ENCODE assay signal across 11 cellular contexts in the genomic region with DNA sequence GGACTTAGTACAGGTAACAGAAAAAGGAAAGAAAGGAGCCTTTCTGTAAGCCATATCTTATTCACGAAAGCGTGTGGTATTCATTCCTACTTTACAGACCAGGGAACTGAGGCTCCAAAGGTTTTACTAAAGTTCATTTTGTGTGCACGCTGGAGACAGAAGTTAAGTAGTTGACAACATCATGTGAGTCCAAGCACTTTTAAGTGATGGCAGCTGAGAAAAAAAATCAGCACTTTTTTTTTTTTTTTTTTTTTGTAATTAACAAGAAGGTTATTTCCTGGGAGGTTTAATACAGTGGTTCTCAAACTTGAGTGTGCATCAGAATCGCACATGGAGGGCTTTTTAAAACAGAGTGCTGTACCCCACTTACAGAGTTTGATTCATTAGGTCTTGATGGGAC. TPM values are rescaled to one million over a fixed set of nuclear protein-coding genes. Genes with fewer than 3 reads are reported as not detected.
DNase-seq lines count a peak whose midpoint lies in the region; ATAC-seq, FAIRE-seq and TF ChIP-seq lines count a peak whose summit lies in the region.
"Had no signal": no experiment of that assay in that cellular context is flagged by ENCODE, and none has a peak within 500 bp of the region (broad histone marks: within the 10 kb centered on the region; RNA-seq: fewer than 3 reads in every experiment).

No MANE protein-coding gene starts in this region.

- no peak for TF ChIP-seq RAD21 in A549 (conservative IDR thresholded peaks at IDR 0.05 in 1 of 2, IDR thresholded peaks at IDR 0.05 in 1 of 2)

- DNase-seq in A549 (ENCODE audit: low read depth in 1 of 2, low spot score in 1 of 2) (no peak), GM12865 (ENCODE audit: low read depth) (no peak), lower lobe of right lung (no peak), COLO668 (lab: John Stamatoyannopoulos, UW; ENCODE audit: unreplicated experiment) (no peak), GM12892 (ENCODE audit: insufficient read length) (no peak)
- DNase-seq in activated naive CD8-positive, alpha-beta T cell treated with anti-CD3 and anti-CD28 coated beads, Interleukin-2, amount 10 ng/mL, durations not matched to agents 7 days and 5 days, result no peak
- DNase-seq in stimulated activated CD4-positive, alpha-beta T cell treated with anti-CD3 and anti-CD28 coated beads, Interleukin-4, amount 100 ng/mL, for 1 hour, result no peak
- DNase-seq: DMS79 treated with DMSO at 0.1 percent for 48 hours, NCI-H2171 had no signal

- TF ChIP-seq POLR2A in A549 (IDR thresholded peaks at IDR 0.05; ENCODE audit: low read length) (no peak), GM12892 (IDR thresholded peaks at IDR 0.05; ENCODE audit: low read depth, low read length) (no peak)

- no peak for FAIRE-seq in A549 (lab: Jason Lieb, UNC)
- no peak for FAIRE-seq in GM12892 (lab: Jason Lieb, UNC)

- H3K27me3 Mint-ChIP-seq in activated naive CD8-positive, alpha-beta T cell treated with anti-CD3 and anti-CD28 coated beads, Interleukin-2, amount 10 ng/mL, durations not matched to agents 7 days and 5 days, result no peaks in the 10 kb centered on the region

- peaks cover 37% of the 10 kb centered on the region for H3K4me1 Mint-ChIP-seq in activated naive CD8-positive, alpha-beta T cell treated with anti-CD3 and anti-CD28 coated beads, Interleukin-2, amount 10 ng/mL, durations not matched to agents 7 days and 5 days

- H3K27ac Mint-ChIP-seq in activated naive CD8-positive, alpha-beta T cell treated with anti-CD3 and anti-CD28 coated beads, Interleukin-2, amount 10 ng/mL, durations not matched to agents 7 days and 5 days, result no peak overlapping the region

- H3K27me3 ChIP-seq in lower lobe of right lung (ENCODE audit: low read depth), result no peaks in the 10 kb centered on the region

- H3K36me3 Mint-ChIP-seq in activated naive CD8-positive, alpha-beta T cell treated with anti-CD3 and anti-CD28 coated beads, Interleukin-2, amount 10 ng/mL, durations not matched to agents 7 days and 5 days, result peaks cover 20% of the 10 kb centered on the region

- H3K9me3 ChIP-seq in A549 (no peaks in the 10 kb centered on the region), lower lobe of right lung (no peaks in the 10 kb centered on the region)

- intact Hi-C loops in lower lobe of right lung (cut with DNase I), result no loop called here

- H3K27ac ChIP-seq in A549 (no peak overlapping the region), lower lobe of right lung (no peak overlapping the region)

- H3K4me2 ChIP-seq in A549, result peak overlapping the region; percentile 95

- 93% methylated on average over 4 of the region's 4 CpGs for WGBS in A549 (ENCODE audit: missing lambda C conversion rate)

- CTCF ChIA-PET in A549 (lab: Yijun Ruan, JAX), result no interaction called here

- ATAC-seq in A549, result no peak
- ATAC-seq in activated naive CD8-positive, alpha-beta T cell treated with anti-CD3 and anti-CD28 coated beads, Interleukin-2, amount 10 ng/mL, durations not matched to agents 7 days and 5 days (ENCODE audit: low read depth), result no peak
- ATAC-seq in lower lobe of right lung, result no peak
- no peak for ATAC-seq in HG02840 (IDR thresholded peaks at IDR 0.05; ENCODE audit: low FRiP score, unreplicated experiment)

- peaks cover 1% of the 10 kb centered on the region for H3K9me3 Mint-ChIP-seq in activated naive CD8-positive, alpha-beta T cell treated with anti-CD3 and anti-CD28 coated beads, Interleukin-2, amount 10 ng/mL, durations not matched to agents 7 days and 5 days

- peak overlapping the region; percentile 91 for H3K4me3 Mint-ChIP-seq in activated naive CD8-positive, alpha-beta T cell treated with anti-CD3 and anti-CD28 coated beads, Interleukin-2, amount 10 ng/mL, durations not matched to agents 7 days and 5 days

- TF ChIP-seq CTCF in A549 (IDR thresholded peaks at IDR 0.05) (no peak), GM12865 (IDR thresholded peaks at IDR 0.05; ENCODE audit: insufficient read depth, low read depth, low read length, missing control alignments) (no peak), lower lobe of right lung (IDR thresholded peaks at IDR 0.05) (no peak)

- POLR2A ChIA-PET in A549 (lab: Yijun Ruan, JAX), result no interaction called here
- POLR2A ChIA-PET in activated naive CD8-positive, alpha-beta T cell treated with anti-CD3 and anti-CD28 coated beads, Interleukin-2, amount 10 ng/mL, durations not matched to agents 7 days and 5 days (lab: Charles Lee), result no interaction called here

- H3K4me3 ChIP-seq in A549 (no peak overlapping the region), GM12865 (ENCODE audit: low read depth, low read length) (peak overlapping the region; percentile 81), lower lobe of right lung (peak overlapping the region; percentile 89)
- H3K4me3 ChIP-seq: lung had no signal

- no peaks in the 10 kb centered on the region for H3K36me3 ChIP-seq in lower lobe of right lung

- TF ChIP-seq EP300 in A549 (IDR thresholded peaks at IDR 0.05), result no peak

- H3K4me1 ChIP-seq in A549 (peaks cover 27% of the 10 kb centered on the region; the same call in 2 of the 3 replicates), lower lobe of right lung (peaks cover 59% of the 10 kb centered on the region)

TF ChIP-seq in A549, 52 proteins besides CTCF, POLR2A, EP300 and RAD21:
- no peak for TF ChIP-seq CBX8 (IDR thresholded peaks at IDR 0.05)

RNA-seq across cellular contexts. Expression of a gene that starts 2.0 kb away (rescaled TPM):
- polyA plus RNA-seq in A549 (2011; rRNA removed) (18.6 and 21.9 TPM in 2 replicates), A549 (2017; fragmentation: RNase III; extraction: RNeasy Plus Mini Kit Qiagen cat#74134 plus additional on column Dnase treatment) (10.0 to 11.1 TPM (median 11.1 TPM) in 3 replicates)
- polyA plus RNA-seq in A549 (2012; cell fraction: cytosol; rRNA removed), result 2.4 and 2.7 TPM in 2 replicates
- polyA plus RNA-seq in A549 (2012; cell fraction: nucleus; rRNA removed), result 1.6 and 2.6 TPM in 2 replicates
- polyA minus RNA-seq in A549 (2011; rRNA and poly(A)+ RNA removed), result 15.1 and 16.3 TPM in 2 replicates
- total RNA-seq in activated naive CD8-positive, alpha-beta T cell treated with anti-CD3 and anti-CD28 coated beads, Interleukin-2, amount 10 ng/mL, durations not matched to agents 7 days and 5 days, result 10 to 100 TPM; 14.9 to 16.6 TPM
- total RNA-seq in lower lobe of right lung, result 56.7 TPM
- 13.7 TPM for polyA plus RNA-seq in GM12892 (2012; ENCODE audit: missing spikeins)

RNA-seq across cellular contexts. Expression of a gene that starts 34.5 kb away (rescaled TPM):
- polyA plus RNA-seq in A549 (2011; rRNA removed) (14.8 and 17.1 TPM in 2 replicates), A549 (2017; fragmentation: RNase III; extraction: RNeasy Plus Mini Kit Qiagen cat#74134 plus additional on column Dnase treatment) (11.5 to 12.9 TPM (median 12.7 TPM) in 3 replicates)
- 6.6 and 10.1 TPM in 2 replicates for polyA plus RNA-seq in A549 (2012; cell fraction: cytosol; rRNA removed)
- 16.2 and 17.8 TPM in 2 replicates for polyA plus RNA-seq in A549 (2012; cell fraction: nucleus; rRNA removed)
- 9.5 and 13.0 TPM in 2 replicates for polyA minus RNA-seq in A549 (2011; rRNA and poly(A)+ RNA removed)
- total RNA-seq in activated naive CD8-positive, alpha-beta T cell treated with anti-CD3 and anti-CD28 coated beads, Interleukin-2, amount 10 ng/mL, durations not matched to agents 7 days and 5 days, result under 1 TPM; 0.17 to 0.45 TPM
- 9.0 TPM for total RNA-seq in lower lobe of right lung
- polyA plus RNA-seq in GM12892 (2012; ENCODE audit: missing spikeins), result 8.4 TPM
